ENCODE assay signal across 22 cellular contexts in genomic region chr6:108330806-108331205, GRCh38.
"Had no signal": no experiment of that assay in that cellular context is flagged by ENCODE, and none has a peak within 500 bp of the region (broad histone marks: within the 10 kb centered on the region; RNA-seq: fewer than 3 reads in every experiment).

No MANE protein-coding gene starts in this region.

- H3K9me2 ChIP-seq: SK-N-SH had no signal

- H3K27ac ChIP-seq: KMS-11, RWPE1 had no signal

- H3K4me2 ChIP-seq: KMS-11, SK-N-SH had no signal

- DNase-seq: Kasumi-1; MM.1S; NCI-H1092 treated with DMSO at 0.1 percent for 48 hours; NCI-H1436; NCI-H187; NCI-H2029; NCI-H2081 treated with DMSO at 0.1 percent for 48 hours; NCI-H2171; NCI-H226; NCI-H446; NCI-H510A; NCI-H524 treated with DMSO at 0.1 percent for 48 hours; NCI-H774; NK-92 treated with Interleukin-12 subunit alpha and Interleukin-12 subunit beta, amount 100 ng/mL, for 24 hours; PC-3; SHP77; SK-N-SH; SW 1271 had no signal

- H3K4me3 ChIP-seq: K562 had no signal

- H3K9me3 ChIP-seq: SK-N-SH had no signal

- ATAC-seq: K562, Panc1, PC-3 had no signal

- H3K9ac ChIP-seq: KMS-11, SK-N-SH had no signal

- FAIRE-seq: K562 had no signal
